16 cellular contexts compared by ENCODE assay signal in the genomic region with DNA sequence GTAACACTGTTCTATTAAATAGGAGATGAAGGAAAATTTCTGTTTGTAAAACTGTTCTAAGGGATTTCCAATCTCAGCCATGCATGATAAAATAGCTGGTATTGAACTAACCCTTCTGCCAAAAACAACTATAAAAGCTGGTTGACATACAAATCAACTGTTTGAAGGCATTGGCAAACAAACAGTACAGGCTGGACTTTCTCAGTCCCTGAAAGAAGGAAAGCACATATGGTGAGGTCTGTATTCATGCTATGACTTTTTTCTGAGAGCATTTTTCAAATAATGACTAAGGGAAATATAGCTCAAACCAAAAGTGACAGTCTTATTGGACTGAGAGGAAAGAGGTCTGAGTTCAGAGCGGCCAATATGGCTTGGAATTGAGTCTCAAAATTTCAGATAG.
DNase-seq lines count a peak whose midpoint lies in the region; ATAC-seq, FAIRE-seq and TF ChIP-seq lines count a peak whose summit lies in the region.
"Had no signal": no experiment of that assay in that cellular context is flagged by ENCODE, and none has a peak within 500 bp of the region (broad histone marks: within the 10 kb centered on the region; RNA-seq: fewer than 3 reads in every experiment).

No MANE protein-coding gene starts in this region.

- intact Hi-C loops in body of pancreas (cut with DNase I) = no loop called here
- intact Hi-C loops in stomach (cut with DNase I; ENCODE audit: low total_unique reads) = no loop called here

- FAIRE-seq in small intestine (lab: Jason Lieb, UNC) = no peak
- FAIRE-seq: GM12892, H1, HepG2, HTR-8/SVneo had no signal

- H3K27me3 ChIP-seq in body of pancreas (no peaks in the 10 kb centered on the region), stomach (no peaks in the 10 kb centered on the region), small intestine (ENCODE audit: control insufficient read depth in 2 of 2, insufficient read depth in 2 of 2, low read length in 2 of 2) (no peaks in the 10 kb centered on the region)

- TF ChIP-seq POLR2A in body of pancreas (IDR thresholded peaks at IDR 0.05) = no peak
- TF ChIP-seq POLR2A in stomach (IDR thresholded peaks at IDR 0.05) = no peak

- H3K9me3 ChIP-seq in body of pancreas (no peaks in the 10 kb centered on the region), stomach (no peaks in the 10 kb centered on the region), small intestine (ENCODE audit: control insufficient read depth, low read depth) (no peaks in the 10 kb centered on the region)
- H3K9me3 ChIP-seq: Caco-2, HAP-1 had no signal

- DNase-seq in LNCaP clone FGC (ENCODE audit: low read depth) = peak; percentile 86
- no peak for DNase-seq in body of pancreas
- DNase-seq in renal cortical epithelial cell (ENCODE audit: low read depth) = peak; percentile 23
- no peak for DNase-seq in stomach
- no peak for DNase-seq in mesenteric fat pad (ENCODE audit: low spot score)
- DNase-seq in small intestine = no peak
- DNase-seq: Caco-2; CD8-positive, alpha-beta memory T cell; DND-41; GDM1 had no signal

- H3K27ac ChIP-seq in body of pancreas (no peak overlapping the region), stomach (no peak overlapping the region), small intestine (ENCODE audit: low read depth in 1 of 2, low read length in 1 of 2) (no peak overlapping the region)

- H3K4me1 ChIP-seq in body of pancreas = peaks cover 17% of the 10 kb centered on the region
- H3K4me1 ChIP-seq in stomach = peaks cover 0 to 16% (median 0%) of the 10 kb centered on the region in 4 donors
- peaks cover 0 to 3% of the 10 kb centered on the region in 2 donors for H3K4me1 ChIP-seq in small intestine (ENCODE audit: control insufficient read depth in 2 of 2, insufficient read depth in 1 of 2, low read depth in 1 of 2, low read length in 1 of 2)
- H3K4me1 ChIP-seq: HAP-1 had no signal

- H3K4me3 ChIP-seq in LNCaP clone FGC (ENCODE audit: low read depth, low read length) (no peak overlapping the region), body of pancreas (no peak overlapping the region), stomach (no peak overlapping the region), small intestine (ENCODE audit: low read depth in 1 of 2, low read length in 2 of 2) (no peak overlapping the region)
- H3K4me3 ChIP-seq: HAP-1 had no signal

- TF ChIP-seq CTCF in LNCaP clone FGC (IDR thresholded peaks at IDR 0.05; ENCODE audit: control insufficient read depth, extremely low read depth, insufficient read depth) (no peak), body of pancreas (IDR thresholded peaks at IDR 0.05) (no peak), stomach (IDR thresholded peaks at IDR 0.05) (no peak)

- ATAC-seq in body of pancreas (peak; percentile 53), HG02678 (IDR thresholded peaks at IDR 0.05; ENCODE audit: unreplicated experiment) (no peak)
- ATAC-seq: HepG2 had no signal

- no peaks in the 10 kb centered on the region for H3K36me3 ChIP-seq in body of pancreas (replicated peaks in 1 of 2; ENCODE audit: insufficient read depth in 1 of 2, low read depth in 2 of 2)
- no peaks in the 10 kb centered on the region for H3K36me3 ChIP-seq in stomach
- no peaks in the 10 kb centered on the region for H3K36me3 ChIP-seq in small intestine (ENCODE audit: control insufficient read depth in 2 of 2, insufficient read depth in 2 of 2, low read length in 2 of 2)
- H3K36me3 ChIP-seq: HAP-1 had no signal

- WGBS in body of pancreas, 2 donors = 66 to 78% methylated on average over 1 of the region's 1 CpG
- 64 to 81% (median 79%) methylated on average over 1 of the region's 1 CpG for WGBS in stomach, 5 donors
- 76 to 98% (median 88%) methylated on average over 1 of the region's 1 CpG for WGBS in small intestine, 3 donors

- no peak for TF ChIP-seq EP300 in stomach (IDR thresholded peaks at IDR 0.05)

Comparison
In these comparisons a context has a peak if more than half of its experiments do, and no peak if none do; other contexts are left out.
1. DNase-seq: peak in LNCaP clone FGC (single experiment) and renal cortical epithelial cell (single experiment); none in body of pancreas (0 of 4), stomach (single experiment), mesenteric fat pad (single experiment) and small intestine (single experiment).